Comparison of ENCODE assay signal across 7 cellular contexts in genomic region chr6:115984809-115985208, GRCh38.
"Had no signal": no experiment of that assay in that cellular context is flagged by ENCODE, and none has a peak within 500 bp of the region (broad histone marks: within the 10 kb centered on the region; RNA-seq: fewer than 3 reads in every experiment).

No MANE protein-coding gene starts in this region.

- H3K9ac ChIP-seq: KMS-11 had no signal

- H3K4me3 ChIP-seq: K562 had no signal

- H3K27ac ChIP-seq: HL-60, KMS-11 had no signal

- H3K4me2 ChIP-seq: KMS-11 had no signal

- DNase-seq: IMR-90, KBM-7, KG1 had no signal

- FAIRE-seq: HTR-8/SVneo, K562 had no signal

- ATAC-seq: K562 had no signal
